In genomic region chr2:33719067-33719466, GRCh38 we compare ENCODE assay signal across 28 cellular contexts.
"Had no signal": no experiment of that assay in that cellular context is flagged by ENCODE, and none has a peak within 500 bp of the region (broad histone marks: within the 10 kb centered on the region; RNA-seq: fewer than 3 reads in every experiment).

No MANE protein-coding gene starts in this region.

- DNase-seq: naive thymus-derived CD8-positive, alpha-beta T cell; nephron progenitor cell; nucleus accumbens; pancreas; right cardiac atrium; spleen; stimulated activated CD4-positive, alpha-beta T cell treated with anti-CD3 and anti-CD28 coated beads, Interleukin-12 subunit alpha, Interleukin-12 subunit beta, amount 100 ng/mL, for 4 hours; stimulated activated CD4-positive, alpha-beta T cell treated with anti-CD3 and anti-CD28 coated beads, Interleukin-1b, Interleukin-23, amount 100 ng/mL, for 48 hours; stimulated activated CD4-positive, alpha-beta T cell treated with anti-CD3 and anti-CD28 coated beads, Interleukin-4, amount 100 ng/mL, for 1 hour; stimulated activated CD4-positive, alpha-beta T cell treated with anti-CD3 and anti-CD28 coated beads, Interleukin-4, amount 100 ng/mL, for 4 hours; stimulated activated CD8-positive, alpha-beta memory T cell treated with anti-CD3 and anti-CD28 coated beads, Interleukin-4, amount 100 ng/mL, for 48 hours; stimulated activated naive CD4-positive, alpha-beta T cell; stimulated activated naive CD8-positive, alpha-beta T cell treated with anti-CD3 and anti-CD28 coated beads, Interleukin-15, amount 100 ng/mL, for 72 hours; stimulated activated naive CD8-positive, alpha-beta T cell treated with anti-CD3 and anti-CD28 coated beads, Interleukin-15, Interleukin-2, amounts not matched to agents 100 U/mL and 50 U/mL, for 24 hours; substantia nigra; testis; tibial artery; transverse colon; upper lobe of right lung; uterus had no signal

- FAIRE-seq: pancreas had no signal

- H3K4me2 ChIP-seq: smooth muscle cell had no signal

- H3K27me3 ChIP-seq: neutrophil, pancreas, spleen, suprapubic skin, testis, tibial artery, transverse colon, upper lobe of right lung, uterus had no signal

- H3K9me3 ChIP-seq: neutrophil, pancreas, prostate gland, spleen, suprapubic skin, testis, tibial artery, transverse colon, upper lobe of right lung, uterus had no signal

- H3K36me3 ChIP-seq: neutrophil, pancreas, prostate gland, spleen, suprapubic skin, tibial artery, transverse colon, upper lobe of right lung, uterus had no signal

- ATAC-seq: naive thymus-derived CD8-positive, alpha-beta T cell; natural killer cell treated with Interleukin-12 subunit alpha and Interleukin-12 subunit beta and Interleukin-15 and Interleukin-18, amount 100 ng/mL, for 72 hours; pancreas; right cardiac atrium; sciatic nerve; stimulated activated memory B cell treated with anti-CD40 and anti-IgM and Interleukin-4, amounts not matched to agents 10 μg/mL and 1 μg/mL and 100 μg/mL, for 72 hours; stimulated activated naive CD8-positive, alpha-beta T cell treated with anti-CD3 and anti-CD28 coated beads, Interleukin-15, amount 100 ng/mL, for 72 hours; stimulated activated naive CD8-positive, alpha-beta T cell treated with anti-CD3 and anti-CD28 coated beads, Interleukin-15, Interleukin-2, amounts not matched to agents 100 U/mL and 50 U/mL, for 24 hours; upper lobe of right lung had no signal

- H3K4me1 ChIP-seq: pancreas, prostate gland, spleen, suprapubic skin, testis, tibial artery, transverse colon, upper lobe of right lung, uterus had no signal

- H3K27ac ChIP-seq: neutrophil, pancreas, prostate gland, skin epidermis, spleen, suprapubic skin, testis, tibial artery, transverse colon, upper lobe of right lung, uterus had no signal

- H3K4me3 ChIP-seq: pancreas, prostate gland, skin epidermis, smooth muscle cell, spleen, suprapubic skin, testis, tibial artery, transverse colon, upper lobe of right lung, uterus had no signal
